9 cellular contexts compared by ENCODE assay signal in the genomic region with DNA sequence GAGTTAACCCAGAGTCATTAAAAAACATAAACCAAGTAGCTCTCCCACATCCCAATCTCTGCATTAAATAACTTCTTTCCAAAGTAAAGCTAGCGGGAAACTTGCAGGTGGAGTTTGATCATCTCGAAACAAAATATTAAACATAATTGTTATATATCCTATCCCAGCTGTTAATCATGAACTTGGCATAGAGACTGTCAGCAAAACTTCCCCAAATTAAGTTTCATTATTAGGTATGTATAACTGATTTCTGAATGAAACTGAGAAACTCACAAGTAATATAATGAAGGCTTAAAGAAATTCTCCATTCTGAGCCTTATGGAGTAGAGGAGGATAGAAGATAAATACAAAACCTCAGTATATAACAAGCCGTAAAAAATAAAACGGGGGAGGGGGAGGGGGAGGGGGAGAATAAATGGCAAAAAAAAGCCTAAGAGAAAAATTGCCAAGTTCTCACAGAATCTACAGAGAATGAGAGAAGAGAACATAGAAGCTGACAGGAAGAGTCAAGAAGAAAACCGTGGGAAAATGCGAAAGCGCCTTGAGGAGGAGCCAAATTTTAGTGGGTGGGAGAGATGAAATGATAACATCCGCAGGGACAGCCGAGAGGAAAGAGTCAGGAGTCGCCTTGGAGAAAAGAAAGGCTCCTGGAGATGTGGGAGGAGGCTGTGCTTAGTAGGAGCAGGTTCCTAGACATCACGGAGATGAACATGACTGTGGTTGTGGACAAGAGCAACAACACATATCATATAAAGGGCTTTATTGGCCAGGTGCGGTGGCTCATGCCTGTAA. TPM values are rescaled to one million over a fixed set of nuclear protein-coding genes. Genes with fewer than 3 reads are reported as not detected.
DNase-seq lines count a peak whose midpoint lies in the region; ATAC-seq, FAIRE-seq and TF ChIP-seq lines count a peak whose summit lies in the region.
"Had no signal": no experiment of that assay in that cellular context is flagged by ENCODE, and none has a peak within 500 bp of the region (broad histone marks: within the 10 kb centered on the region; RNA-seq: fewer than 3 reads in every experiment).

No MANE protein-coding gene starts in this region.

- ATAC-seq in GM19455 (IDR thresholded peaks at IDR 0.05; ENCODE audit: unreplicated experiment) (peak; percentile 39), HG03432 (IDR thresholded peaks at IDR 0.05; ENCODE audit: unreplicated experiment) (peak; percentile 35), pancreas (no peak)

- no peak overlapping the region for H3K4me3 ChIP-seq in Caco-2 (ENCODE audit: low read depth, low read length)
- H3K4me3 ChIP-seq in transverse colon, result no peak overlapping the region
- peak overlapping the region in 2 of 4 donors; percentile 19 to 29 for H3K4me3 ChIP-seq in pancreas

- TF ChIP-seq CTCF in Caco-2 (IDR thresholded peaks at IDR 0.05; ENCODE audit: insufficient read depth in 1 of 2, low read depth in 1 of 2, low read length in 1 of 2, severe bottlenecking in 1 of 2, unreplicated experiment in 1 of 2) (no peak), transverse colon (IDR thresholded peaks at IDR 0.05) (no peak), pancreas (IDR thresholded peaks at IDR 0.05) (no peak)

- H3K4me1 ChIP-seq in Caco-2 (peaks cover 86% of the 10 kb centered on the region), transverse colon (peaks cover 11 to 48% (median 18%) of the 10 kb centered on the region in 4 donors), pancreas (peaks cover 0 to 50% (median 36%) of the 10 kb centered on the region in 3 donors)

- peak overlapping the region in 1 of 4 donors; percentile 45 for H3K27ac ChIP-seq in transverse colon
- peak overlapping the region in 2 of 4 donors; percentile 65 to 69 for H3K27ac ChIP-seq in pancreas

- H3K27me3 ChIP-seq in Caco-2 (replicated peaks; ENCODE audit: control insufficient read depth, insufficient read depth, low read length) (no peaks in the 10 kb centered on the region), transverse colon (no peaks in the 10 kb centered on the region), pancreas (no peaks in the 10 kb centered on the region)

- POLR2A ChIA-PET in Caco-2 (lab: Charles Lee), result no interaction called here

- no TSS peak for BruUV-seq in Caco-2 (replicated peaks; lab: Mats Ljungman, UMichigan)

- in situ Hi-C loops in transverse colon (cut with MboI; ENCODE audit: low pct_ligation_motif_present in 1 of 4, low pct_unique_long_range_greater_than_20kb in 1 of 4, low sequenced_read_pairs in 3 of 4), result no loop called here

- H3K4me3 Mint-ChIP-seq in Caco-2 (ENCODE audit: unreplicated experiment), result no peak overlapping the region

- FAIRE-seq in pancreas (lab: Jason Lieb, UNC), result no peak

- peaks cover 54% of the 10 kb centered on the region for H3K4me1 Mint-ChIP-seq in Caco-2 (ENCODE audit: low read depth, unreplicated experiment)

- H3K36me3 ChIP-seq in Caco-2 (ENCODE audit: control insufficient read depth, insufficient read depth, low read length) (no peaks in the 10 kb centered on the region), transverse colon (no peaks in the 10 kb centered on the region), pancreas (no peaks in the 10 kb centered on the region)

- CTCF ChIA-PET in Caco-2 (lab: Charles Lee), result no interaction called here

- DNase-seq in Caco-2, result no peak
- peak; percentile 77 for DNase-seq in brain pericyte (ENCODE audit: low read depth, low spot score)
- no peak for DNase-seq in transverse colon
- no peak for DNase-seq in DMS153 (lab: John Stamatoyannopoulos, UW)
- no peak for DNase-seq in pancreas
- DNase-seq in ecto neural progenitor cell (ENCODE audit: low spot score), result no peak
- DNase-seq: islet precursor cell had no signal

- 48 to 55% methylated on average over 12 of the region's 12 CpGs for WGBS in transverse colon (ENCODE audit: low coverage in 1 of 2), 2 donors
- 51 to 54% methylated on average over 12 of the region's 12 CpGs for WGBS in pancreas, 2 donors

- peak overlapping the region; percentile 68 for H3K27ac Mint-ChIP-seq in Caco-2 (ENCODE audit: unreplicated experiment)

- no peaks in the 10 kb centered on the region for H3K27me3 Mint-ChIP-seq in Caco-2 (ENCODE audit: insufficient read depth, unreplicated experiment)

- intact Hi-C loops in Caco-2 (cut with micrococcal nuclease; ENCODE audit: unreplicated experiment), result no loop called here
- intact Hi-C loops in transverse colon (cut with DNase I; ENCODE audit: low total_unique reads), result no loop called here
- intact Hi-C loops in pancreas (cut with DNase I), result no loop called here

- H3K9me3 Mint-ChIP-seq in Caco-2 (ENCODE audit: unreplicated experiment), result no peaks in the 10 kb centered on the region

- no peak for TF ChIP-seq EP300 in transverse colon (IDR thresholded peaks at IDR 0.05; ENCODE audit: low read depth)

- no peak for TF ChIP-seq POLR2A in transverse colon (IDR thresholded peaks at IDR 0.05)

- H3K9me3 ChIP-seq in Caco-2, result no peaks in the 10 kb centered on the region
- no peaks in the 10 kb centered on the region for H3K9me3 ChIP-seq in transverse colon
- H3K9me3 ChIP-seq in pancreas, result no peaks in the 10 kb centered on the region

- H3K36me3 Mint-ChIP-seq in Caco-2 (ENCODE audit: insufficient read depth, unreplicated experiment), result peaks cover 8% of the 10 kb centered on the region

RNA-seq across cellular contexts. Expression of gene PHLDA1, which starts 49.6 kb away (rescaled TPM):
- total RNA-seq in Caco-2 (2022) (46.2 and 47.2 TPM in 2 replicates), transverse colon (1 to 10 TPM; 4.2 to 8.4 (median 7.0) TPM), pancreas (10 to 100 TPM in 3 of 6 donors, 1 to 10 TPM in 3; 2.9 to 16.1 (median 7.1) TPM)
- 1 to 10 TPM; 2.9 to 5.9 TPM for polyA plus RNA-seq in pancreas

Comparison
In these comparisons a context has a peak if more than half of its experiments do, and no peak if none do; other contexts are left out.
1. ATAC-seq: peak in GM19455 (single experiment) and HG03432 (single experiment); none in pancreas (0 of 4).